In genomic region chr2:100707016-100707947, GRCh38 we compare ENCODE assay signal across 28 cellular contexts.
A peak's percentile ranks its signal among the peaks of the same experiment; 100 is the strongest.
DNase-seq lines count a peak whose midpoint lies in the region; ATAC-seq and TF ChIP-seq lines count a peak whose summit lies in the region.
"Had no signal": no experiment of that assay in that cellular context is flagged by ENCODE, and none has a peak within 500 bp of the region (broad histone marks: within the 10 kb centered on the region; RNA-seq: fewer than 3 reads in every experiment).

No MANE protein-coding gene starts in this region.

- H3K4me2 ChIP-seq in GM23338: no peak overlapping the region
- H3K4me2 ChIP-seq: SK-N-SH had no signal

- no peaks in the 10 kb centered on the region for H3K9me3 Mint-ChIP-seq in GM23338
- no peaks in the 10 kb centered on the region for H3K9me3 Mint-ChIP-seq in activated naive CD8-positive, alpha-beta T cell treated with anti-CD3 and anti-CD28 coated beads for 36 hours
- H3K9me3 Mint-ChIP-seq: dendritic cell treated with granulocyte-macrophage colony-stimulating factor and Interleukin-4, amounts not matched to agents 40 ng/mL and 50 ng/mL, for 4 days; T-helper 2 cell treated with Interferon-gamma antibody and Interleukin-4, amounts not matched to agents 5 μg/mL and 100 μg/mL, for 36 hours had no signal

- H3K4me1 ChIP-seq in GM23338 (ENCODE audit: insufficient read depth): peaks cover 4% of the 10 kb centered on the region; the same call in 1 of the 2 replicates
- no peaks in the 10 kb centered on the region for H3K4me1 ChIP-seq in mucosa of descending colon (ENCODE audit: low read depth)
- H3K4me1 ChIP-seq: HAP-1, parathyroid adenoma, right lobe of liver, thyroid gland had no signal

- TF ChIP-seq CTCF in GM23338 (conservative IDR thresholded peaks at IDR 0.05; ENCODE audit: low read depth in 2 of 2) (no peak), mucosa of descending colon (IDR thresholded peaks at IDR 0.05) (no peak)

- H3K4me1 Mint-ChIP-seq in GM23338: peaks cover 20% of the 10 kb centered on the region
- H3K4me1 Mint-ChIP-seq in activated naive CD8-positive, alpha-beta T cell treated with anti-CD3 and anti-CD28 coated beads for 36 hours: peaks cover 10% of the 10 kb centered on the region
- H3K4me1 Mint-ChIP-seq: CD14-positive monocyte, naive B cell had no signal

- H3K27ac Mint-ChIP-seq in GM23338: no peak overlapping the region
- H3K27ac Mint-ChIP-seq in activated naive CD8-positive, alpha-beta T cell treated with anti-CD3 and anti-CD28 coated beads for 36 hours: no peak overlapping the region
- H3K27ac Mint-ChIP-seq: dendritic cell treated with granulocyte-macrophage colony-stimulating factor and Interleukin-4, amounts not matched to agents 40 ng/mL and 50 ng/mL, for 4 days; T-helper 2 cell treated with Interferon-gamma antibody and Interleukin-4, amounts not matched to agents 5 μg/mL and 100 μg/mL, for 36 hours had no signal

- intact Hi-C loops in mucosa of descending colon (cut with DNase I, micrococcal nuclease): no loop called here

- H3K36me3 ChIP-seq in GM23338 (ENCODE audit: insufficient read depth) (no peaks in the 10 kb centered on the region), mucosa of descending colon (ENCODE audit: low read depth) (no peaks in the 10 kb centered on the region)
- H3K36me3 ChIP-seq: HAP-1, right lobe of liver, thyroid gland had no signal

- no peaks in the 10 kb centered on the region for H3K27me3 ChIP-seq in GM23338 (ENCODE audit: insufficient read depth)
- H3K27me3 ChIP-seq: right lobe of liver, thyroid gland had no signal

- peak; percentile 61 for DNase-seq in A172 (ENCODE audit: low spot score)
- DNase-seq in GM23338 (ENCODE audit: low spot score): no peak
- DNase-seq in epithelial cell of prostate (ENCODE audit: low read depth, low spot score): no peak
- DNase-seq in mucosa of descending colon: no peak
- no peak for DNase-seq in activated naive CD8-positive, alpha-beta T cell treated with anti-CD3 and anti-CD28 coated beads for 36 hours
- no peak for DNase-seq in NCI-H774 (lab: John Stamatoyannopoulos, UW)
- DNase-seq in hippocampal formation (lab: John Stamatoyannopoulos, UW): no peak
- DNase-seq: activated CD4-positive, alpha-beta T cell treated with anti-CD3 and anti-CD28 coated beads, Interleukin-2, amount 50 U/mL, for 48 hours; activated gamma-delta T cell; activated T-cell treated with anti-CD3 and anti-CD28 coated beads for 4 hours; mesendoderm; naive B cell; NCI-H1048; NCI-H187; right lobe of liver; SK-N-SH; stimulated activated CD4-positive, alpha-beta T cell treated with anti-CD3 and anti-CD28 coated beads, Interleukin-12 subunit alpha, Interleukin-12 subunit beta, amount 100 ng/mL, for 4 hours; stimulated activated CD4-positive, alpha-beta T cell treated with anti-CD3 and anti-CD28 coated beads, Interleukin-4, amount 100 ng/mL, for 4 hours; stimulated activated naive CD4-positive, alpha-beta T cell treated with Interleukin-2 at 50 U/mL for 16 hours; thyroid gland had no signal

- H4K20me1 ChIP-seq in GM23338 (replicated peaks; ENCODE audit: insufficient read depth): no peaks in the 10 kb centered on the region

- ATAC-seq in GM23338 (no peak), mucosa of descending colon (peak; percentile 66), HG02852 (IDR thresholded peaks at IDR 0.05; ENCODE audit: unreplicated experiment) (no peak)
- ATAC-seq: HepG2, left lobe of liver, right lobe of liver had no signal

- no peak overlapping the region for H3K4me3 ChIP-seq in GM23338
- H3K4me3 ChIP-seq in mucosa of descending colon: no peak overlapping the region
- H3K4me3 ChIP-seq: HAP-1, right lobe of liver, thyroid gland had no signal

- H3K4me3 Mint-ChIP-seq in GM23338: no peak overlapping the region
- no peak overlapping the region for H3K4me3 Mint-ChIP-seq in activated naive CD8-positive, alpha-beta T cell treated with anti-CD3 and anti-CD28 coated beads for 36 hours
- H3K4me3 Mint-ChIP-seq: CD14-positive monocyte; dendritic cell treated with granulocyte-macrophage colony-stimulating factor and Interleukin-4, amounts not matched to agents 40 ng/mL and 50 ng/mL, for 4 days; naive B cell; T-helper 2 cell treated with Interferon-gamma antibody and Interleukin-4, amounts not matched to agents 5 μg/mL and 100 μg/mL, for 36 hours had no signal

- peaks cover 7% of the 10 kb centered on the region for H3K27me3 Mint-ChIP-seq in GM23338 (ENCODE audit: insufficient read depth, low read depth, poor library complexity)
- no peaks in the 10 kb centered on the region for H3K27me3 Mint-ChIP-seq in activated naive CD8-positive, alpha-beta T cell treated with anti-CD3 and anti-CD28 coated beads for 36 hours

- H2AFZ ChIP-seq in GM23338: peak overlapping the region; percentile 76; the same call in 1 of the 2 replicates
- H2AFZ ChIP-seq: parathyroid adenoma had no signal

- no peaks in the 10 kb centered on the region for H3K36me3 Mint-ChIP-seq in GM23338 (ENCODE audit: low read depth)
- H3K36me3 Mint-ChIP-seq in activated naive CD8-positive, alpha-beta T cell treated with anti-CD3 and anti-CD28 coated beads for 36 hours: no peaks in the 10 kb centered on the region
- H3K36me3 Mint-ChIP-seq: CD14-positive monocyte, naive B cell had no signal

- H3F3A ChIP-seq in GM23338 (replicated peaks; ENCODE audit: low read depth): no peaks in the 10 kb centered on the region

- no peaks in the 10 kb centered on the region for H3K9me2 ChIP-seq in GM23338 (ENCODE audit: insufficient read depth)
- H3K9me2 ChIP-seq: SK-N-SH had no signal

- H3K27ac ChIP-seq in GM23338 (ENCODE audit: low read depth): no peak overlapping the region
- H3K27ac ChIP-seq in epithelial cell of prostate: peak overlapping the region; percentile 31
- H3K27ac ChIP-seq: parathyroid adenoma, right lobe of liver, thyroid gland had no signal

- H3K9me3 ChIP-seq in mucosa of descending colon: no peaks in the 10 kb centered on the region
- H3K9me3 ChIP-seq: HAP-1, right lobe of liver, SK-N-SH, thyroid gland had no signal

- H3K79me2 ChIP-seq in GM23338 (replicated peaks; ENCODE audit: insufficient read depth): no peaks in the 10 kb centered on the region
- H3K79me2 ChIP-seq: parathyroid adenoma had no signal

TF ChIP-seq in GM23338, 12 proteins besides CTCF, POLR2A, EP300 and RAD21 (continues in another document):
- TF ChIP-seq ETS1 (IDR thresholded peaks at IDR 0.05): no peak
- no peak for TF ChIP-seq EZH2 (IDR thresholded peaks at IDR 0.05; ENCODE audit: low read depth, unreplicated experiment)
- no peak for TF ChIP-seq JUNB (IDR thresholded peaks at IDR 0.05; ENCODE audit: unreplicated experiment)
- TF ChIP-seq ZNF114 (CRISPR knock-in tag; IDR thresholded peaks at IDR 0.05): no peak
- TF ChIP-seq REST (IDR thresholded peaks at IDR 0.05; ENCODE audit: unreplicated experiment): no peak
- TF ChIP-seq EZH2phosphoT487 (IDR thresholded peaks at IDR 0.05; ENCODE audit: unreplicated experiment): no peak
- no peak for TF ChIP-seq CREB1 (CRISPR knock-in tag; IDR thresholded peaks at IDR 0.05; ENCODE audit: low read depth)
- TF ChIP-seq ZNF331 (CRISPR knock-in tag; IDR thresholded peaks at IDR 0.05; ENCODE audit: low read depth): no peak
